9 cellular contexts compared by ENCODE assay signal in genomic region chr6:85464260-85464644, GRCh38. TPM values are rescaled to one million over a fixed set of nuclear protein-coding genes. Genes with fewer than 3 reads are reported as not detected.
DNase-seq lines count a peak whose midpoint lies in the region; ATAC-seq, FAIRE-seq and TF ChIP-seq lines count a peak whose summit lies in the region.
"Had no signal": no experiment of that assay in that cellular context is flagged by ENCODE, and none has a peak within 500 bp of the region (broad histone marks: within the 10 kb centered on the region; RNA-seq: fewer than 3 reads in every experiment).

No MANE protein-coding gene starts in this region.

- no peak for FAIRE-seq in bronchial epithelial cell (lab: Jason Lieb, UNC)

- H3K4me1 ChIP-seq in sigmoid colon: peaks cover 0 to 56% (median 38%) of the 10 kb centered on the region in 4 donors
- no peaks in the 10 kb centered on the region for H3K4me1 ChIP-seq in HAP-1

- no peak for TF ChIP-seq POLR2A in sigmoid colon (IDR thresholded peaks at IDR 0.05)

- H3K27me3 ChIP-seq in bronchial epithelial cell (ENCODE audit: control insufficient read depth, insufficient read depth, low read length) (no peaks in the 10 kb centered on the region), sigmoid colon (no peaks in the 10 kb centered on the region), HAP-1 (ENCODE audit: low read depth) (no peaks in the 10 kb centered on the region)

- DNase-seq in EL (peak; percentile 99), RKO (ENCODE audit: low spot score) (peak; percentile 96), bronchial epithelial cell (ENCODE audit: low read depth) (peak; percentile 97), sigmoid colon (no peak), HAP-1 (ENCODE audit: low spot score in 2 of 2) (no peak), NCI-H2171 treated with DMSO at 0.1 percent for 48 hours (lab: John Stamatoyannopoulos, UW) (no peak)

- H3K9me3 ChIP-seq in sigmoid colon (no peaks in the 10 kb centered on the region), HAP-1 (no peaks in the 10 kb centered on the region)

- ATAC-seq in GM21825 (IDR thresholded peaks at IDR 0.05; ENCODE audit: unreplicated experiment) (no peak), GM21619 (IDR thresholded peaks at IDR 0.05; ENCODE audit: unreplicated experiment) (no peak)

- H3K36me3 ChIP-seq in bronchial epithelial cell (ENCODE audit: control insufficient read depth, insufficient read depth, low read length): peaks cover 1% of the 10 kb centered on the region
- peaks cover 0 to 9% (median 0%) of the 10 kb centered on the region in 4 donors for H3K36me3 ChIP-seq in sigmoid colon
- H3K36me3 ChIP-seq in HAP-1 (replicated peaks): no peaks in the 10 kb centered on the region

- in situ Hi-C loops in HAP-1 (cut with MboI; ENCODE audit: low sequenced_read_pairs): no loop called here

- intact Hi-C loops in sigmoid colon (cut with DNase I): no loop called here

- no peak for TF ChIP-seq CTCF in bronchial epithelial cell (IDR thresholded peaks at IDR 0.05; ENCODE audit: insufficient read depth, low read length, severe bottlenecking)
- TF ChIP-seq CTCF in sigmoid colon (IDR thresholded peaks at IDR 0.05): no peak

- no peak overlapping the region for H3K4me3 ChIP-seq in bronchial epithelial cell (ENCODE audit: low read depth, low read length)
- no peak overlapping the region for H3K4me3 ChIP-seq in sigmoid colon
- no peak overlapping the region for H3K4me3 ChIP-seq in HAP-1

- 54 to 76% methylated on average over 4 of the region's 4 CpGs for WGBS in sigmoid colon, 2 donors

- H3K27ac ChIP-seq in sigmoid colon: peak overlapping the region in 3 of 4 donors; percentile 6 to 33 (median 14)
- H3K27ac ChIP-seq: HL-60 had no signal

- no peak for TF ChIP-seq EP300 in sigmoid colon (IDR thresholded peaks at IDR 0.05)

RNA-seq across cellular contexts. Expression of gene NT5E, which starts 14.4 kb away (rescaled TPM):
- total RNA-seq in bronchial epithelial cell (31.4 and 71.1 TPM in 2 replicates), sigmoid colon (10 to 100 TPM; 21.7 to 70.3 (median 33.1) TPM)
- 10 to 100 TPM in 2 of 3 donors, 1 to 10 TPM in 1; 4.6 to 19.2 (median 12.7) TPM for polyA plus RNA-seq in sigmoid colon

Comparison
In these comparisons a context has a peak if more than half of its experiments do, and no peak if none do; other contexts are left out.
1. DNase-seq: peak in EL (single experiment), RKO (single experiment) and bronchial epithelial cell (single experiment); none in sigmoid colon (single experiment), HAP-1 (0 of 2) and NCI-H2171 treated with DMSO at 0.1 percent for 48 hours (single experiment).